Comparison of ENCODE assay signal across 18 cellular contexts in genomic region chr17:78852709-78853111, GRCh38. TPM values are rescaled to one million over a fixed set of nuclear protein-coding genes. Genes with fewer than 3 reads are reported as not detected.
A peak's percentile ranks its signal among the peaks of the same experiment; 100 is the strongest.
DNase-seq lines count a peak whose midpoint lies in the region; ATAC-seq and TF ChIP-seq lines count a peak whose summit lies in the region.
"Had no signal": no experiment of that assay in that cellular context is flagged by ENCODE, and none has a peak within 500 bp of the region (broad histone marks: within the 10 kb centered on the region; RNA-seq: fewer than 3 reads in every experiment).

No MANE protein-coding gene starts in this region.

- no peak overlapping the region for H2AFZ ChIP-seq in osteoblast (ENCODE audit: low read length)

- H3K9me3 ChIP-seq in osteoblast (ENCODE audit: low read depth, low read length): no peaks in the 10 kb centered on the region
- H3K9me3 ChIP-seq in mucosa of descending colon: no peaks in the 10 kb centered on the region

- no peaks in the 10 kb centered on the region for H3K4me1 ChIP-seq in osteoblast (ENCODE audit: insufficient read depth, low read length)
- H3K4me1 ChIP-seq in mucosa of descending colon (ENCODE audit: low read depth): no peaks in the 10 kb centered on the region

- ATAC-seq in mucosa of descending colon (no peak), HG02840 (IDR thresholded peaks at IDR 0.05; ENCODE audit: low FRiP score, unreplicated experiment) (no peak)
- ATAC-seq: stimulated activated naive B cell treated with anti-CD40 and anti-IgM and Interleukin-4, amounts not matched to agents 10 μg/mL and 1 μg/mL and 100 μg/mL, for 72 hours had no signal

- no peak overlapping the region for H3K4me3 Mint-ChIP-seq in endothelial cell (ENCODE audit: unreplicated experiment)
- H3K4me3 Mint-ChIP-seq: activated CD4-positive, alpha-beta T cell treated with anti-CD3 and anti-CD28 coated beads, Interleukin-2, amount 10 ng/mL, durations not matched to agents 7 days and 5 days; mesothelial cell of epicardium; stimulated activated naive B cell treated with anti-CD40 and anti-IgM and Interleukin-4, amounts not matched to agents 10 μg/mL and 1 μg/mL and 100 μg/mL, for 72 hours; T-helper 2 cell treated with Interferon-gamma antibody and Interleukin-4, amounts not matched to agents 5 μg/mL and 100 μg/mL, for 36 hours had no signal

- H3K36me3 Mint-ChIP-seq in endothelial cell (ENCODE audit: low read depth, unreplicated experiment): no peaks in the 10 kb centered on the region
- H3K36me3 Mint-ChIP-seq: mesothelial cell of epicardium; stimulated activated naive B cell treated with anti-CD40 and anti-IgM and Interleukin-4, amounts not matched to agents 10 μg/mL and 1 μg/mL and 100 μg/mL, for 72 hours had no signal

- no peak overlapping the region for H3K27ac Mint-ChIP-seq in endothelial cell (ENCODE audit: unreplicated experiment)
- H3K27ac Mint-ChIP-seq: activated CD4-positive, alpha-beta T cell treated with anti-CD3 and anti-CD28 coated beads, Interleukin-2, amount 10 ng/mL, durations not matched to agents 7 days and 5 days; mesothelial cell of epicardium; stimulated activated naive B cell treated with anti-CD40 and anti-IgM and Interleukin-4, amounts not matched to agents 10 μg/mL and 1 μg/mL and 100 μg/mL, for 72 hours; T-helper 2 cell treated with Interferon-gamma antibody and Interleukin-4, amounts not matched to agents 5 μg/mL and 100 μg/mL, for 36 hours had no signal

- H3K4me1 Mint-ChIP-seq in endothelial cell (ENCODE audit: unreplicated experiment): peaks cover 20% of the 10 kb centered on the region
- H3K4me1 Mint-ChIP-seq: activated CD4-positive, alpha-beta T cell treated with anti-CD3 and anti-CD28 coated beads, Interleukin-2, amount 10 ng/mL, durations not matched to agents 7 days and 5 days; mesothelial cell of epicardium; stimulated activated naive B cell treated with anti-CD40 and anti-IgM and Interleukin-4, amounts not matched to agents 10 μg/mL and 1 μg/mL and 100 μg/mL, for 72 hours had no signal

- intact Hi-C loops in mucosa of descending colon (cut with DNase I, micrococcal nuclease): no loop called here

- no peak overlapping the region for H3K4me2 ChIP-seq in osteoblast (ENCODE audit: insufficient read depth, low read length)

- no peaks in the 10 kb centered on the region for H3K27me3 ChIP-seq in osteoblast (ENCODE audit: insufficient read depth, low read length)

- no peaks in the 10 kb centered on the region for H3K27me3 Mint-ChIP-seq in endothelial cell (ENCODE audit: unreplicated experiment)
- H3K27me3 Mint-ChIP-seq: activated CD4-positive, alpha-beta T cell treated with anti-CD3 and anti-CD28 coated beads, Interleukin-2, amount 10 ng/mL, durations not matched to agents 7 days and 5 days; stimulated activated naive B cell treated with anti-CD40 and anti-IgM and Interleukin-4, amounts not matched to agents 10 μg/mL and 1 μg/mL and 100 μg/mL, for 72 hours had no signal

- H3K4me3 ChIP-seq in GM12865 (ENCODE audit: low read depth, low read length) (no peak overlapping the region), osteoblast (ENCODE audit: insufficient read depth, low read length) (no peak overlapping the region), mucosa of descending colon (no peak overlapping the region)

- no peaks in the 10 kb centered on the region for H3K79me2 ChIP-seq in osteoblast (ENCODE audit: insufficient read depth, low read length)

- peaks cover 5% of the 10 kb centered on the region for H4K20me1 ChIP-seq in osteoblast (ENCODE audit: insufficient read depth, low read length)

- H3K27ac ChIP-seq in osteoblast (ENCODE audit: low read depth, low read length): no peak overlapping the region

- peak; percentile 26 for TF ChIP-seq CTCF in GM12865 (IDR thresholded peaks at IDR 0.05; ENCODE audit: insufficient read depth, low read depth, low read length, missing control alignments)
- no peak for TF ChIP-seq CTCF in endothelial cell (IDR thresholded peaks at IDR 0.05; ENCODE audit: unreplicated experiment)
- TF ChIP-seq CTCF in osteoblast (IDR thresholded peaks at IDR 0.05; ENCODE audit: extremely low read depth, low read depth, low read length): peak; percentile 14
- TF ChIP-seq CTCF in mucosa of descending colon (IDR thresholded peaks at IDR 0.05): no peak

- no peaks in the 10 kb centered on the region for H3K9me3 Mint-ChIP-seq in endothelial cell (ENCODE audit: unreplicated experiment)
- H3K9me3 Mint-ChIP-seq: activated CD4-positive, alpha-beta T cell treated with anti-CD3 and anti-CD28 coated beads, Interleukin-2, amount 10 ng/mL, durations not matched to agents 7 days and 5 days; mesothelial cell of epicardium; stimulated activated naive B cell treated with anti-CD40 and anti-IgM and Interleukin-4, amounts not matched to agents 10 μg/mL and 1 μg/mL and 100 μg/mL, for 72 hours; T-helper 2 cell treated with Interferon-gamma antibody and Interleukin-4, amounts not matched to agents 5 μg/mL and 100 μg/mL, for 36 hours had no signal

- H3K36me3 ChIP-seq in osteoblast (ENCODE audit: insufficient read depth, low read length) (peaks cover 46% of the 10 kb centered on the region), mucosa of descending colon (ENCODE audit: low read depth) (no peaks in the 10 kb centered on the region)

- DNase-seq in GM12865 (ENCODE audit: low read depth) (peak; percentile 43), OCI-M1 (lab: John Stamatoyannopoulos, UW) (peak; percentile 18), endothelial cell (ENCODE audit: low spot score) (peak; percentile 35), osteoblast (ENCODE audit: insufficient read length, low spot score, missing footprints) (peak; percentile 29), kidney tubule cell (ENCODE audit: low spot score) (no peak), mucosa of descending colon (no peak)
- DNase-seq in activated CD4-positive, alpha-beta T cell treated with anti-CD3 and anti-CD28 coated beads, Interleukin-2, amount 50 U/mL, for 1 hour: no peak
- DNase-seq: activated CD4-positive, alpha-beta T cell treated with anti-CD3 and anti-CD28 coated beads, Interleukin-2, amount 10 ng/mL, durations not matched to agents 7 days and 5 days; cerebellar nuclear complex; DMS79; NCI-H2107; NCI-H748 treated with DMSO at 0.1 percent for 48 hours; occipital lobe; Right ventricle myocardium superior; stimulated activated naive B cell treated with anti-CD40 and anti-IgM and Interleukin-4, amounts not matched to agents 10 μg/mL and 1 μg/mL and 100 μg/mL, for 72 hours had no signal

RNA-seq across cellular contexts. Expression of gene USP36, which starts 12.1 kb away (rescaled TPM):
- total RNA-seq in endothelial cell (ENCODE audit: unreplicated experiment) (56.7 TPM), osteoblast (30.8 and 34.8 TPM in 2 replicates), mucosa of descending colon (10 to 100 TPM; 36.0 to 67.7 (median 41.4) TPM)

RNA-seq across cellular contexts. Expression of gene CEP295NL, which starts 50.3 kb away (rescaled TPM):
- total RNA-seq in endothelial cell (ENCODE audit: unreplicated experiment): 1.4 TPM
- total RNA-seq in osteoblast: 2.5 and 5.3 TPM in 2 replicates
- total RNA-seq in mucosa of descending colon: 1 to 10 TPM; 1.4 to 2.5 (median 2.0) TPM

Comparison
In these comparisons a context has a peak if more than half of its experiments do, and no peak if none do; other contexts are left out.
1. DNase-seq: peak in GM12865 (single experiment), OCI-M1 (single experiment), endothelial cell (single experiment) and osteoblast (single experiment); none in activated CD4-positive, alpha-beta T cell treated with anti-CD3 and anti-CD28 coated beads, Interleukin-2, amount 50 U/mL, for 1 hour (single experiment), kidney tubule cell (single experiment) and mucosa of descending colon (0 of 3).
2. CTCF ChIP-seq: peak in GM12865 (single experiment) and osteoblast (single experiment); none in endothelial cell (single experiment) and mucosa of descending colon (single experiment).